ENCODE assay signal across 1 cellular context in genomic region chr2:55856936-55857335, GRCh38.
TF ChIP-seq lines count a peak whose summit lies in the region.

No MANE protein-coding gene starts in this region.

TF ChIP-seq in WTC11, 78 proteins besides CTCF, POLR2A, EP300 and RAD21 (continued from another document):
- TF ChIP-seq ZNF281 (CRISPR knock-in tag; IDR thresholded peaks at IDR 0.05), result no peak
- TF ChIP-seq ARID4B (CRISPR knock-in tag; IDR thresholded peaks at IDR 0.05; ENCODE audit: borderline replicate concordance), result no peak
- TF ChIP-seq PRRX2 (CRISPR knock-in tag; IDR thresholded peaks at IDR 0.05), result no peak
- no peak for TF ChIP-seq ESRRA (CRISPR knock-in tag; IDR thresholded peaks at IDR 0.05; ENCODE audit: borderline replicate concordance)
- no peak for TF ChIP-seq GABPB1 (CRISPR knock-in tag; IDR thresholded peaks at IDR 0.05)
- no peak for TF ChIP-seq KAT7 (CRISPR knock-in tag; IDR thresholded peaks at IDR 0.05; ENCODE audit: borderline replicate concordance)
- no peak for TF ChIP-seq ATF1 (CRISPR knock-in tag; IDR thresholded peaks at IDR 0.05)
- TF ChIP-seq USF2 (CRISPR knock-in tag; IDR thresholded peaks at IDR 0.05), result no peak
- TF ChIP-seq ZNF671 (CRISPR knock-in tag; IDR thresholded peaks at IDR 0.05), result no peak
- no peak for TF ChIP-seq FOXK1 (CRISPR knock-in tag; IDR thresholded peaks at IDR 0.05)
TF ChIP-seq in WTC11: peak in this region for 0.
